ENCODE assay signal across 23 cellular contexts in genomic region chr7:144001543-144001942, GRCh38. TPM values are rescaled to one million over a fixed set of nuclear protein-coding genes. Genes with fewer than 3 reads are reported as not detected.
DNase-seq lines count a peak whose midpoint lies in the region; ATAC-seq and TF ChIP-seq lines count a peak whose summit lies in the region.
"Had no signal": no experiment of that assay in that cellular context is flagged by ENCODE, and none has a peak within 500 bp of the region (broad histone marks: within the 10 kb centered on the region; RNA-seq: fewer than 3 reads in every experiment).

No MANE protein-coding gene starts in this region.

- no peak for TF ChIP-seq CTCF in smooth muscle cell (IDR thresholded peaks at IDR 0.05; ENCODE audit: borderline replicate concordance, insufficient read depth, poor library complexity, severe bottlenecking)

- peak; percentile 24 for DNase-seq in GM03348 (ENCODE audit: low spot score)
- DNase-seq in fibroblast of peridontal ligament (ENCODE audit: extremely low read depth): peak; percentile 29
- no peak for DNase-seq in smooth muscle cell (lab: John Stamatoyannopoulos, UW; ENCODE audit: unreplicated experiment)
- no peak for DNase-seq in NCI-H82 (lab: John Stamatoyannopoulos, UW)
- DNase-seq: CD4-positive, CD25-positive, alpha-beta regulatory T cell; COR-L47; DMS79; Kasumi-1; NCI-H1694; NCI-H2081; NCI-H2171; NCI-H345; NCI-H524; NCI-H774; Peyer's patch had no signal

- no peak overlapping the region for H3K9ac ChIP-seq in smooth muscle cell (ENCODE audit: low read depth)

- H3K4me3 ChIP-seq in smooth muscle cell: no peak overlapping the region
- H3K4me3 ChIP-seq: A549, Peyer's patch had no signal

- H3K36me3 ChIP-seq in smooth muscle cell (ENCODE audit: low read depth): no peaks in the 10 kb centered on the region
- H3K36me3 ChIP-seq: Peyer's patch had no signal

- 74% methylated on average over 3 of the region's 3 CpGs for WGBS in smooth muscle cell (ENCODE audit: low lambda C conversion rate)

- H3F3A ChIP-seq in smooth muscle cell (ENCODE audit: low read depth): no peaks in the 10 kb centered on the region

- H3K79me2 ChIP-seq in smooth muscle cell (ENCODE audit: low read depth): no peaks in the 10 kb centered on the region

- H2AFZ ChIP-seq in smooth muscle cell (ENCODE audit: low read depth): peak overlapping the region; percentile 82

- no peaks in the 10 kb centered on the region for H3K4me1 ChIP-seq in smooth muscle cell (ENCODE audit: low read depth)
- H3K4me1 ChIP-seq: A549, Peyer's patch had no signal

- no peaks in the 10 kb centered on the region for H4K20me1 ChIP-seq in smooth muscle cell (ENCODE audit: low read depth)

- ATAC-seq in SK-N-SH treated with all-trans-retinoic acid at 6 μM for 48 hours: peak; percentile 67
- no peak for ATAC-seq in HG02678 (IDR thresholded peaks at IDR 0.05; ENCODE audit: unreplicated experiment)
- no peak for ATAC-seq in GM21360 (IDR thresholded peaks at IDR 0.05; ENCODE audit: unreplicated experiment)
- ATAC-seq: A549 had no signal

- no peak overlapping the region for H3K27ac ChIP-seq in smooth muscle cell (ENCODE audit: low read depth)
- H3K27ac ChIP-seq: A549, Peyer's patch had no signal

- H3K27me3 ChIP-seq in smooth muscle cell (ENCODE audit: low read depth): no peaks in the 10 kb centered on the region
- H3K27me3 ChIP-seq: Peyer's patch had no signal

- H3K9me3 ChIP-seq in smooth muscle cell (replicated peaks; ENCODE audit: low read depth): no peaks in the 10 kb centered on the region
- H3K9me3 ChIP-seq: A549, Peyer's patch had no signal

- H3K4me2 ChIP-seq in smooth muscle cell: no peak overlapping the region
- H3K4me2 ChIP-seq: A549 had no signal

TF ChIP-seq in SK-N-SH treated with all-trans-retinoic acid at 6 μM for 48 hours, 23 proteins besides CTCF, POLR2A, EP300 and RAD21:
- no peak for TF ChIP-seq ZC3H10 (CRISPR knock-in tag; IDR thresholded peaks at IDR 0.05)
- TF ChIP-seq POU6F1 (CRISPR knock-in tag; IDR thresholded peaks at IDR 0.05; ENCODE audit: borderline replicate concordance, low read depth): no peak
- no peak for TF ChIP-seq CSDC2 (CRISPR knock-in tag; IDR thresholded peaks at IDR 0.05)
- TF ChIP-seq, protein P1, sequence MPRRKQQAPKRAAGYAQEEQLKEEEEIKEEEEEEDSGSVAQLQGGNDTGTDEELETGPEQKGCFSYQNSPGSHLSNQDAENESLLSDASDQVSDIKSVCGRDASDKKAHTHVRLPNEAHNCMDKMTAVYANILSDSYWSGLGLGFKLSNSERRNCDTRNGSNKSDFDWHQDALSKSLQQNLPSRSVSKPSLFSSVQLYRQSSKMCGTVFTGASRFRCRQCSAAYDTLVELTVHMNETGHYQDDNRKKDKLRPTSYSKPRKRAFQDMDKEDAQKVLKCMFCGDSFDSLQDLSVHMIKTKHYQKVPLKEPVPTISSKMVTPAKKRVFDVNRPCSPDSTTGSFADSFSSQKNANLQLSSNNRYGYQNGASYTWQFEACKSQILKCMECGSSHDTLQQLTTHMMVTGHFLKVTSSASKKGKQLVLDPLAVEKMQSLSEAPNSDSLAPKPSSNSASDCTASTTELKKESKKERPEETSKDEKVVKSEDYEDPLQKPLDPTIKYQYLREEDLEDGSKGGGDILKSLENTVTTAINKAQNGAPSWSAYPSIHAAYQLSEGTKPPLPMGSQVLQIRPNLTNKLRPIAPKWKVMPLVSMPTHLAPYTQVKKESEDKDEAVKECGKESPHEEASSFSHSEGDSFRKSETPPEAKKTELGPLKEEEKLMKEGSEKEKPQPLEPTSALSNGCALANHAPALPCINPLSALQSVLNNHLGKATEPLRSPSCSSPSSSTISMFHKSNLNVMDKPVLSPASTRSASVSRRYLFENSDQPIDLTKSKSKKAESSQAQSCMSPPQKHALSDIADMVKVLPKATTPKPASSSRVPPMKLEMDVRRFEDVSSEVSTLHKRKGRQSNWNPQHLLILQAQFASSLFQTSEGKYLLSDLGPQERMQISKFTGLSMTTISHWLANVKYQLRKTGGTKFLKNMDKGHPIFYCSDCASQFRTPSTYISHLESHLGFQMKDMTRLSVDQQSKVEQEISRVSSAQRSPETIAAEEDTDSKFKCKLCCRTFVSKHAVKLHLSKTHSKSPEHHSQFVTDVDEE (CRISPR knock-in tag; IDR thresholded peaks at IDR 0.05): no peak
- TF ChIP-seq TCF4 (CRISPR knock-in tag; IDR thresholded peaks at IDR 0.05; ENCODE audit: borderline replicate concordance): no peak
- TF ChIP-seq, protein P2, sequence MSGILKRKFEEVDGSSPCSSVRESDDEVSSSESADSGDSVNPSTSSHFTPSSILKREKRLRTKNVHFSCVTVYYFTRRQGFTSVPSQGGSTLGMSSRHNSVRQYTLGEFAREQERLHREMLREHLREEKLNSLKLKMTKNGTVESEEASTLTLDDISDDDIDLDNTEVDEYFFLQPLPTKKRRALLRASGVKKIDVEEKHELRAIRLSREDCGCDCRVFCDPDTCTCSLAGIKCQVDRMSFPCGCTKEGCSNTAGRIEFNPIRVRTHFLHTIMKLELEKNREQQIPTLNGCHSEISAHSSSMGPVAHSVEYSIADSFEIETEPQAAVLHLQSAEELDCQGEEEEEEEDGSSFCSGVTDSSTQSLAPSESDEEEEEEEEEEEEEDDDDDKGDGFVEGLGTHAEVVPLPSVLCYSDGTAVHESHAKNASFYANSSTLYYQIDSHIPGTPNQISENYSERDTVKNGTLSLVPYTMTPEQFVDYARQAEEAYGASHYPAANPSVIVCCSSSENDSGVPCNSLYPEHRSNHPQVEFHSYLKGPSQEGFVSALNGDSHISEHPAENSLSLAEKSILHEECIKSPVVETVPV (CRISPR knock-in tag; IDR thresholded peaks at IDR 0.05): no peak
- no peak for TF ChIP-seq OSR1 (CRISPR knock-in tag; IDR thresholded peaks at IDR 0.05)
- TF ChIP-seq ZNF70 (CRISPR knock-in tag; IDR thresholded peaks at IDR 0.05): no peak
- no peak for TF ChIP-seq ISL1 (CRISPR knock-in tag; IDR thresholded peaks at IDR 0.05)
- TF ChIP-seq RARB (CRISPR knock-in tag; IDR thresholded peaks at IDR 0.05): no peak
- no peak for TF ChIP-seq ZFP30 (CRISPR knock-in tag; IDR thresholded peaks at IDR 0.05)
- no peak for TF ChIP-seq PATZ1 (CRISPR knock-in tag; IDR thresholded peaks at IDR 0.05; ENCODE audit: borderline replicate concordance)
- TF ChIP-seq, protein P3, sequence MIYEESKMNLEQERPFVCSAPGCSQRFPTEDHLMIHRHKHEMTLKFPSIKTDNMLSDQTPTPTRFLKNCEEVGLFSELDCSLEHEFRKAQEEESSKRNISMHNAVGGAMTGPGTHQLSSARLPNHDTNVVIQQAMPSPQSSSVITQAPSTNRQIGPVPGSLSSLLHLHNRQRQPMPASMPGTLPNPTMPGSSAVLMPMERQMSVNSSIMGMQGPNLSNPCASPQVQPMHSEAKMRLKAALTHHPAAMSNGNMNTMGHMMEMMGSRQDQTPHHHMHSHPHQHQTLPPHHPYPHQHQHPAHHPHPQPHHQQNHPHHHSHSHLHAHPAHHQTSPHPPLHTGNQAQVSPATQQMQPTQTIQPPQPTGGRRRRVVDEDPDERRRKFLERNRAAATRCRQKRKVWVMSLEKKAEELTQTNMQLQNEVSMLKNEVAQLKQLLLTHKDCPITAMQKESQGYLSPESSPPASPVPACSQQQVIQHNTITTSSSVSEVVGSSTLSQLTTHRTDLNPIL (CRISPR knock-in tag; IDR thresholded peaks at IDR 0.05; ENCODE audit: low read depth): no peak
- TF ChIP-seq BACH2 (CRISPR knock-in tag; IDR thresholded peaks at IDR 0.05; ENCODE audit: borderline replicate concordance): no peak
- no peak for TF ChIP-seq ARNTL (CRISPR knock-in tag; IDR thresholded peaks at IDR 0.05; ENCODE audit: borderline replicate concordance, low read depth)

RNA-seq across cellular contexts. Expression of gene OR6B1, which starts 1.4 kb away (rescaled TPM):
- not detected in 2 replicates for total RNA-seq in smooth muscle cell
- polyA plus RNA-seq in smooth muscle cell: not detected in 2 replicates
- total RNA-seq: CD4-positive, CD25-positive, alpha-beta regulatory T cell; H1; MCF 10A; OCI-LY7; Peyer's patch had no signal
- polyA plus RNA-seq: A549; BJ; CD4-positive, CD25-positive, alpha-beta regulatory T cell; H1 had no signal

RNA-seq across cellular contexts. Expression of gene OR2F1, which starts 46.9 kb away (rescaled TPM):
- total RNA-seq in smooth muscle cell: not detected in 2 replicates
- not detected in 2 replicates for polyA plus RNA-seq in smooth muscle cell
- total RNA-seq: CD4-positive, CD25-positive, alpha-beta regulatory T cell; MCF 10A; OCI-LY7; Peyer's patch had no signal
- polyA plus RNA-seq: A549; BJ; CD4-positive, CD25-positive, alpha-beta regulatory T cell; H1 had no signal

RNA-seq across cellular contexts. Expression of gene OR2A5, which starts 47.2 kb away (rescaled TPM):
- total RNA-seq in smooth muscle cell: not detected in 2 replicates
- polyA plus RNA-seq in smooth muscle cell: not detected in 2 replicates
- total RNA-seq: CD4-positive, CD25-positive, alpha-beta regulatory T cell; H1; MCF 10A; OCI-LY7; Peyer's patch had no signal
- polyA plus RNA-seq: A549; BJ; CD4-positive, CD25-positive, alpha-beta regulatory T cell; H1 had no signal

Comparison
In these comparisons a context has a peak if more than half of its experiments do, and no peak if none do; other contexts are left out.
1. DNase-seq: peak in GM03348 (single experiment) and fibroblast of peridontal ligament (single experiment); none in smooth muscle cell (single experiment) and NCI-H82 (single experiment).